Comparison of ENCODE assay signal across 1 cellular context in genomic region chr5:168227973-168228615, GRCh38.
TF ChIP-seq lines count a peak whose summit lies in the region.

No MANE protein-coding gene starts in this region.

TF ChIP-seq in GM12878, 131 proteins besides CTCF, POLR2A, EP300 and RAD21 (continued from another document):
- peak; percentile 51; the same call in 1 of the 2 replicates for TF ChIP-seq ZBTB40 (IDR thresholded peaks at IDR 0.05; ENCODE audit: borderline replicate concordance)
- no peak for TF ChIP-seq USF1 (IDR thresholded peaks at IDR 0.05; ENCODE audit: borderline replicate concordance, extremely low read length, insufficient read depth, low read depth, low read length)
- peak; percentile 41 for TF ChIP-seq SP1 (IDR thresholded peaks at IDR 0.05; ENCODE audit: low read depth, low read length)
- peak; percentile 62 for TF ChIP-seq SKIL (IDR thresholded peaks at IDR 0.05; ENCODE audit: low read depth, poor library complexity, severe bottlenecking)
- no peak for TF ChIP-seq JUND (IDR thresholded peaks at IDR 0.05; ENCODE audit: low read depth, low read length)
- TF ChIP-seq CREM (IDR thresholded peaks at IDR 0.05; ENCODE audit: low read depth) = peak; percentile 39; the same call in 1 of the 2 replicates
- no peak for TF ChIP-seq SIX5 (IDR thresholded peaks at IDR 0.05; ENCODE audit: low read depth, low read length, severe bottlenecking)
- TF ChIP-seq PAX5 (IDR thresholded peaks at IDR 0.05; ENCODE audit: borderline replicate concordance, low read depth, low read length) = peak; percentile 69; the same call in 1 of the 2 replicates
- TF ChIP-seq SUZ12 (IDR thresholded peaks at IDR 0.05; ENCODE audit: unreplicated experiment) = no peak
- no peak for TF ChIP-seq IRF4 (IDR thresholded peaks at IDR 0.05; ENCODE audit: low read depth, low read length)
- TF ChIP-seq TBL1XR1 (IDR thresholded peaks at IDR 0.05; ENCODE audit: low read depth, low read length) = 0 out of 2 replicates have a peak, but pooled peaks have one; percentile 35
- TF ChIP-seq ESRRA (IDR thresholded peaks at IDR 0.05; ENCODE audit: low read length) = no peak
- TF ChIP-seq BHLHE40 (IDR thresholded peaks at IDR 0.05; ENCODE audit: borderline replicate concordance in 1 of 2, low read depth in 2 of 2, low read length in 1 of 2) = 0 out of 4 replicates have a peak, but pooled peaks of 1 of the 2 experiments have one; percentile 21
- TF ChIP-seq NBN (IDR thresholded peaks at IDR 0.05) = peak; percentile 41; the same call in 1 of the 2 replicates
- peak; percentile 81 to 86 for TF ChIP-seq IKZF2 (IDR thresholded peaks at IDR 0.05)
- TF ChIP-seq FOXM1 (IDR thresholded peaks at IDR 0.05; ENCODE audit: low read depth, low read length) = 0 out of 2 replicates have a peak, but pooled peaks have one; percentile 39
TF ChIP-seq in GM12878: peak in this region for 32.
